In the genomic region with DNA sequence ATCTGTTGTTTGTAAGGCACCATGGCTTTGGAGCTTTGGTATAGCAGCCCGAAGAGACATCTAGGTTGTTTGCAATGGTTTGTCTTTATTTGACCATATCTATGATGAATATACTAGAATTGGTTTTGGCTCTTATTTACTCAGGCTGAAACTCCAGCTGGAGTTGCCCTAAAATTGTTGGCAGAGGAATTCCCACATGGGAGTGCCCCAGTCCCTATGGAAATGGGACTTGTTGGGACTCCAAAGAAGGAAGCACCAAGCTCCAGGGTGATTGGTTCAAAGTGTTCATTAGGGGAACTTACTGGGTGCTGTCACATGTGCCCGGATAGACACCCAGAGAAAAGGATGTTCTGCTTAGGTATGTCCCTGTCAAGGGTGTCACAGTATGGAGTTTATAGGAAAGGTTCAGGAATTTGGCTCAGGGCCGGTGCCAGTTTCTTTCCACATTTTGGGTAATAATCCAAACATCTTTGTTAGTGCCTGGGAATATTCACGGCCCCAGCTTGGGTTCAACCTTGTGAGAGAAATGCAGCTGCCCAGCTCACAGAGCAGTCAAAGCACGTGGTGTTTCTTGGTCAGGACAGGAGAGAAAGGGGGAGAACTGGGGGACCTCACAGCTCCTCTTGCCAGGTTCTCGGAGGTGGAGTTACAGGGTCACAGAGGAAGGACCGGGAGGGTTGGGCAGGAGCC, we compare ENCODE assay signal across 29 cellular contexts.
"Had no signal": no experiment of that assay in that cellular context is flagged by ENCODE, and none has a peak within 500 bp of the region (broad histone marks: within the 10 kb centered on the region; RNA-seq: fewer than 3 reads in every experiment).

No MANE protein-coding gene starts in this region.

- H3K4me3 Mint-ChIP-seq: activated CD4-positive, alpha-beta memory T cell treated with anti-CD3 and anti-CD28 coated beads, Interleukin-2, amount 10 ng/mL, durations not matched to agents 7 days and 5 days; activated CD4-positive, alpha-beta T cell treated with anti-CD3 and anti-CD28 coated beads, Interleukin-2, amount 10 ng/mL, durations not matched to agents 7 days and 5 days; activated naive CD4-positive, alpha-beta T cell treated with anti-CD3 and anti-CD28 coated beads, Interleukin-2, amount 10 ng/mL, durations not matched to agents 7 days and 5 days; activated naive CD8-positive, alpha-beta T cell treated with anti-CD3 and anti-CD28 coated beads, Interleukin-2, amount 10 ng/mL, durations not matched to agents 7 days and 5 days; activated T-helper 1 cell treated with anti-CD3 and anti-CD28 coated beads, Interleukin-12 subunit alpha, Interleukin-12 subunit beta, Interleukin-2, Interleukin-4 antibody, amounts not matched to agents 30 ng/mL and 10 ng/mL and 1 ng/mL, durations not matched to agents 14 hours and 24 hours and 36 hours; central memory CD8-positive, alpha-beta T cell; effector memory CD8-positive, alpha-beta T cell; WTC11 had no signal

- H3K9me3 Mint-ChIP-seq: activated CD4-positive, alpha-beta T cell treated with anti-CD3 and anti-CD28 coated beads, Interleukin-2, amount 10 ng/mL, durations not matched to agents 7 days and 5 days; activated naive CD4-positive, alpha-beta T cell treated with anti-CD3 and anti-CD28 coated beads, Interleukin-2, amount 50 U/mL, for 72 hours; activated naive CD8-positive, alpha-beta T cell treated with anti-CD3 and anti-CD28 coated beads, Interleukin-2, amount 10 ng/mL, durations not matched to agents 7 days and 5 days; activated T-helper 1 cell treated with anti-CD3 and anti-CD28 coated beads, Interleukin-12 subunit alpha, Interleukin-12 subunit beta, Interleukin-2, Interleukin-4 antibody, amounts not matched to agents 30 ng/mL and 10 ng/mL and 1 ng/mL, durations not matched to agents 14 hours and 24 hours and 36 hours; effector memory CD8-positive, alpha-beta T cell; WTC11 had no signal

- H3K36me3 Mint-ChIP-seq: activated naive CD4-positive, alpha-beta T cell treated with anti-CD3 and anti-CD28 coated beads, Interleukin-2, amount 10 ng/mL, durations not matched to agents 7 days and 5 days; activated naive CD4-positive, alpha-beta T cell treated with anti-CD3 and anti-CD28 coated beads, Interleukin-2, amount 50 U/mL, for 72 hours; activated naive CD8-positive, alpha-beta T cell treated with anti-CD3 and anti-CD28 coated beads, Interleukin-2, amount 10 ng/mL, durations not matched to agents 7 days and 5 days; WTC11 had no signal

- H3K4me1 Mint-ChIP-seq: activated CD4-positive, alpha-beta memory T cell treated with anti-CD3 and anti-CD28 coated beads, Interleukin-2, amount 10 ng/mL, durations not matched to agents 7 days and 5 days; activated CD4-positive, alpha-beta T cell treated with anti-CD3 and anti-CD28 coated beads, Interleukin-2, amount 10 ng/mL, durations not matched to agents 7 days and 5 days; activated naive CD4-positive, alpha-beta T cell treated with anti-CD3 and anti-CD28 coated beads, Interleukin-2, amount 10 ng/mL, durations not matched to agents 7 days and 5 days; activated naive CD8-positive, alpha-beta T cell treated with anti-CD3 and anti-CD28 coated beads, Interleukin-2, amount 10 ng/mL, durations not matched to agents 7 days and 5 days; central memory CD8-positive, alpha-beta T cell; WTC11 had no signal

- H3K4me1 ChIP-seq: esophagus squamous epithelium, gastroesophageal sphincter had no signal

- H3K4me3 ChIP-seq: esophagus squamous epithelium, gastroesophageal sphincter had no signal

- H3K36me3 ChIP-seq: brain microvascular endothelial cell, esophagus squamous epithelium, gastroesophageal sphincter had no signal

- H3K27ac ChIP-seq: brain microvascular endothelial cell, esophagus squamous epithelium, gastroesophageal sphincter, VCaP had no signal

- H3K27me3 Mint-ChIP-seq: activated CD4-positive, alpha-beta memory T cell treated with anti-CD3 and anti-CD28 coated beads, Interleukin-2, amount 10 ng/mL, durations not matched to agents 7 days and 5 days; activated CD4-positive, alpha-beta T cell treated with anti-CD3 and anti-CD28 coated beads, Interleukin-2, amount 10 ng/mL, durations not matched to agents 7 days and 5 days; activated naive CD4-positive, alpha-beta T cell treated with anti-CD3 and anti-CD28 coated beads, Interleukin-2, amount 10 ng/mL, durations not matched to agents 7 days and 5 days; activated naive CD8-positive, alpha-beta T cell treated with anti-CD3 and anti-CD28 coated beads, Interleukin-2, amount 10 ng/mL, durations not matched to agents 7 days and 5 days; central memory CD8-positive, alpha-beta T cell; effector memory CD8-positive, alpha-beta T cell had no signal

- H3K27me3 ChIP-seq: brain microvascular endothelial cell, esophagus squamous epithelium, gastroesophageal sphincter had no signal

- H3K9me3 ChIP-seq: esophagus squamous epithelium, gastroesophageal sphincter had no signal

- H3K27ac Mint-ChIP-seq: activated CD4-positive, alpha-beta memory T cell treated with anti-CD3 and anti-CD28 coated beads, Interleukin-2, amount 10 ng/mL, durations not matched to agents 7 days and 5 days; activated CD4-positive, alpha-beta T cell treated with anti-CD3 and anti-CD28 coated beads, Interleukin-2, amount 10 ng/mL, durations not matched to agents 7 days and 5 days; activated naive CD4-positive, alpha-beta T cell treated with anti-CD3 and anti-CD28 coated beads, Interleukin-2, amount 10 ng/mL, durations not matched to agents 7 days and 5 days; activated naive CD4-positive, alpha-beta T cell treated with anti-CD3 and anti-CD28 coated beads, Interleukin-2, amount 50 U/mL, for 72 hours; activated naive CD8-positive, alpha-beta T cell treated with anti-CD3 and anti-CD28 coated beads, Interleukin-2, amount 10 ng/mL, durations not matched to agents 7 days and 5 days; activated T-helper 1 cell treated with anti-CD3 and anti-CD28 coated beads, Interleukin-12 subunit alpha, Interleukin-12 subunit beta, Interleukin-2, Interleukin-4 antibody, amounts not matched to agents 30 ng/mL and 10 ng/mL and 1 ng/mL, durations not matched to agents 14 hours and 24 hours and 36 hours; effector memory CD8-positive, alpha-beta T cell; WTC11 had no signal

- FAIRE-seq: astrocyte, bronchial epithelial cell, TTC549 had no signal

- DNase-seq: activated CD4-positive, alpha-beta memory T cell treated with anti-CD3 and anti-CD28 coated beads, Interleukin-2, amount 10 ng/mL, durations not matched to agents 7 days and 5 days; activated CD4-positive, alpha-beta T cell treated with anti-CD3 and anti-CD28 coated beads for 1 hour; activated CD4-positive, alpha-beta T cell treated with anti-CD3 and anti-CD28 coated beads for 4 hours; activated CD4-positive, alpha-beta T cell treated with anti-CD3 and anti-CD28 coated beads, Interleukin-2, amount 10 ng/mL, durations not matched to agents 7 days and 5 days; activated CD4-positive, alpha-beta T cell treated with anti-CD3 and anti-CD28 coated beads, Interleukin-2, amount 50 U/mL, for 4 hours; activated gamma-delta T cell; activated naive CD4-positive, alpha-beta T cell; activated naive CD4-positive, alpha-beta T cell treated with anti-CD3 and anti-CD28 coated beads, Interleukin-2, amount 10 ng/mL, durations not matched to agents 7 days and 5 days; activated naive CD8-positive, alpha-beta T cell treated with anti-CD3 and anti-CD28 coated beads, Interleukin-2, amount 10 ng/mL, durations not matched to agents 7 days and 5 days; activated T-cell treated with anti-CD3 and anti-CD28 coated beads, Interleukin-2, amount 50 U/mL, for 1 hour; activated T-cell treated with anti-CD3 and anti-CD28 coated beads, Interleukin-2, amount 50 U/mL, for 48 hours; brain microvascular endothelial cell; cortex of kidney; dermis blood vessel endothelial cell; effector CD4-positive, alpha-beta T cell; effector memory CD8-positive, alpha-beta T cell; erythroblast; esophagus squamous epithelium; foreskin melanocyte; T-helper 2 cell had no signal

- ATAC-seq: activated naive CD4-positive, alpha-beta T cell treated with anti-CD3 and anti-CD28 coated beads, Interleukin-2, amount 50 U/mL, for 72 hours; effector memory CD8-positive, alpha-beta T cell; gastroesophageal sphincter; WTC11 had no signal
